In genomic region chr17:46931596-46931995, GRCh38 we compare ENCODE assay signal across 21 cellular contexts. TPM values are rescaled to one million over a fixed set of nuclear protein-coding genes. Genes with fewer than 3 reads are reported as not detected.
DNase-seq lines count a peak whose midpoint lies in the region; ATAC-seq and TF ChIP-seq lines count a peak whose summit lies in the region.
"Had no signal": no experiment of that assay in that cellular context is flagged by ENCODE, and none has a peak within 500 bp of the region (broad histone marks: within the 10 kb centered on the region; RNA-seq: fewer than 3 reads in every experiment).

No MANE protein-coding gene starts in this region.

- POLR2A ChIA-PET in activated CD4-positive, alpha-beta memory T cell treated with anti-CD3 and anti-CD28 coated beads for 36 hours (lab: Charles Lee), result no interaction called here

- H3K27ac Mint-ChIP-seq in glutamatergic neuron (ENCODE audit: unreplicated experiment), result no peak overlapping the region
- H3K27ac Mint-ChIP-seq in mesothelial cell of epicardium, result peak overlapping the region; percentile 67
- H3K27ac Mint-ChIP-seq in endodermal cell, result no peak overlapping the region
- H3K27ac Mint-ChIP-seq in activated CD4-positive, alpha-beta memory T cell treated with anti-CD3 and anti-CD28 coated beads for 36 hours, result no peak overlapping the region

- DNase-seq in CMK (ENCODE audit: low read depth), result peak; percentile 37
- peak; percentile 64 for DNase-seq in M059J (ENCODE audit: low read depth)
- no peak for DNase-seq in glutamatergic neuron
- no peak for DNase-seq in mesothelial cell of epicardium (ENCODE audit: low spot score in 2 of 2, unreplicated experiment in 2 of 2)
- no peak for DNase-seq in endodermal cell
- DNase-seq in gastrocnemius medialis, result no peak
- DNase-seq in activated CD4-positive, alpha-beta memory T cell treated with anti-CD3 and anti-CD28 coated beads for 36 hours, result no peak
- DNase-seq in NCI-H146 treated with DMSO at 0.1 percent for 48 hours (lab: John Stamatoyannopoulos, UW; ENCODE audit: unreplicated experiment), result no peak
- DNase-seq: ACHN; BE2C; C1 segment of cervical spinal cord; CD4-positive, alpha-beta memory T cell; DMS 273 treated with DMSO at 0.1 percent for 48 hours; DMS53; DND-41; EL; GM23248 had no signal

- no peak overlapping the region for H3K9ac ChIP-seq in endodermal cell (ENCODE audit: extremely low read depth, low read length, poor library complexity, severe bottlenecking)
- H3K9ac ChIP-seq: GM23248 had no signal

- H3K27ac ChIP-seq in endodermal cell (ENCODE audit: low read depth, low read length) (no peak overlapping the region), gastrocnemius medialis (no peak overlapping the region)
- H3K27ac ChIP-seq: GM23248, HL-60 had no signal

- H3K4me1 ChIP-seq in endodermal cell (ENCODE audit: control insufficient read depth, insufficient read depth, low read length), result peaks cover 8% of the 10 kb centered on the region
- peaks cover 3 to 16% of the 10 kb centered on the region in 2 donors for H3K4me1 ChIP-seq in gastrocnemius medialis

- H3K4me1 Mint-ChIP-seq in glutamatergic neuron (ENCODE audit: low read depth, unreplicated experiment) (peaks cover 29% of the 10 kb centered on the region), mesothelial cell of epicardium (peaks cover 48% of the 10 kb centered on the region), endodermal cell (peaks cover 7% of the 10 kb centered on the region)
- H3K4me1 Mint-ChIP-seq in activated CD4-positive, alpha-beta memory T cell treated with anti-CD3 and anti-CD28 coated beads for 36 hours (ENCODE audit: low read depth), result peaks cover 27% of the 10 kb centered on the region

- CTCF ChIA-PET in activated CD4-positive, alpha-beta memory T cell treated with anti-CD3 and anti-CD28 coated beads for 36 hours (lab: Charles Lee), result no interaction called here

- intact Hi-C loops in gastrocnemius medialis (cut with DNase I; ENCODE audit: low total_unique reads), result no loop called here
- intact Hi-C loops in activated CD4-positive, alpha-beta memory T cell treated with anti-CD3 and anti-CD28 coated beads for 36 hours (cut with micrococcal nuclease), result no loop called here

- no peak for TF ChIP-seq CTCF in glutamatergic neuron (IDR thresholded peaks at IDR 0.05; ENCODE audit: partially characterized antibody, unreplicated experiment)
- no peak for TF ChIP-seq CTCF in mesothelial cell of epicardium (IDR thresholded peaks at IDR 0.05; ENCODE audit: unreplicated experiment)
- TF ChIP-seq CTCF in endodermal cell (conservative IDR thresholded peaks at IDR 0.05), result no peak
- TF ChIP-seq CTCF in gastrocnemius medialis (IDR thresholded peaks at IDR 0.05 in 4 of 5, conservative IDR thresholded peaks at IDR 0.05 in 1 of 5), result no peak

- no peak for TF ChIP-seq POLR2A in gastrocnemius medialis (IDR thresholded peaks at IDR 0.05)

- H3K4me3 Mint-ChIP-seq in glutamatergic neuron (ENCODE audit: unreplicated experiment) (peak overlapping the region; percentile 55), mesothelial cell of epicardium (no peak overlapping the region), endodermal cell (no peak overlapping the region)
- H3K4me3 Mint-ChIP-seq in activated CD4-positive, alpha-beta memory T cell treated with anti-CD3 and anti-CD28 coated beads for 36 hours, result no peak overlapping the region
- H3K4me3 Mint-ChIP-seq: CD4-positive, alpha-beta memory T cell had no signal

- in situ Hi-C loops in gastrocnemius medialis (cut with MboI; ENCODE audit: low sequenced_read_pairs in 4 of 4), result loop anchor here in 1 of 4 donors (25.0 kb wide), 1 partner anchor 206 kb away; no protein-coding TSS in a partner anchor

- H3K4me3 ChIP-seq in endodermal cell (ENCODE audit: low read length), result no peak overlapping the region
- H3K4me3 ChIP-seq in gastrocnemius medialis, result no peak overlapping the region
- H3K4me3 ChIP-seq: GM12878, GM23248, HAP-1 had no signal

- no peak for ATAC-seq in gastrocnemius medialis
- ATAC-seq: GM12878 had no signal

- H3K27me3 Mint-ChIP-seq in glutamatergic neuron (ENCODE audit: unreplicated experiment), result peaks cover 3% of the 10 kb centered on the region
- H3K27me3 Mint-ChIP-seq in mesothelial cell of epicardium (ENCODE audit: low read depth), result no peaks in the 10 kb centered on the region
- no peaks in the 10 kb centered on the region for H3K27me3 Mint-ChIP-seq in endodermal cell (ENCODE audit: insufficient read depth)
- H3K27me3 Mint-ChIP-seq in activated CD4-positive, alpha-beta memory T cell treated with anti-CD3 and anti-CD28 coated beads for 36 hours, result no peaks in the 10 kb centered on the region
- H3K27me3 Mint-ChIP-seq: CD4-positive, alpha-beta memory T cell had no signal

- H3K9me3 ChIP-seq in endodermal cell (ENCODE audit: control insufficient read depth, low read length), result no peaks in the 10 kb centered on the region
- H3K9me3 ChIP-seq in gastrocnemius medialis, result no peaks in the 10 kb centered on the region
- H3K9me3 ChIP-seq: BE2C, HAP-1 had no signal

- H3K9me3 Mint-ChIP-seq in glutamatergic neuron (ENCODE audit: unreplicated experiment), result no peaks in the 10 kb centered on the region
- no peaks in the 10 kb centered on the region for H3K9me3 Mint-ChIP-seq in mesothelial cell of epicardium
- no peaks in the 10 kb centered on the region for H3K9me3 Mint-ChIP-seq in endodermal cell
- H3K9me3 Mint-ChIP-seq in activated CD4-positive, alpha-beta memory T cell treated with anti-CD3 and anti-CD28 coated beads for 36 hours, result no peaks in the 10 kb centered on the region
- H3K9me3 Mint-ChIP-seq: CD4-positive, alpha-beta memory T cell had no signal

- WGBS in endodermal cell (ENCODE audit: insufficient coverage in 1 of 2, insufficient read length in 1 of 2), 2 experiments, result 83 to 87% methylated on average over 3 to 4 of the region's 4 CpGs

- H3K36me3 ChIP-seq in endodermal cell (ENCODE audit: control insufficient read depth, insufficient read depth, low read length), result peaks cover 67% of the 10 kb centered on the region
- H3K36me3 ChIP-seq in gastrocnemius medialis, result peaks cover 4 to 66% of the 10 kb centered on the region in 2 donors

- H3K27me3 ChIP-seq in endodermal cell (ENCODE audit: control insufficient read depth, insufficient read depth, low read length, poor library complexity, severe bottlenecking), result no peaks in the 10 kb centered on the region
- H3K27me3 ChIP-seq in gastrocnemius medialis, result no peaks in the 10 kb centered on the region
- H3K27me3 ChIP-seq: BE2C had no signal

- no peaks in the 10 kb centered on the region for H3K36me3 Mint-ChIP-seq in glutamatergic neuron (ENCODE audit: unreplicated experiment)
- peaks cover 38% of the 10 kb centered on the region for H3K36me3 Mint-ChIP-seq in mesothelial cell of epicardium
- H3K36me3 Mint-ChIP-seq in endodermal cell (ENCODE audit: low read depth), result peaks cover 63% of the 10 kb centered on the region
- peaks cover 37% of the 10 kb centered on the region for H3K36me3 Mint-ChIP-seq in activated CD4-positive, alpha-beta memory T cell treated with anti-CD3 and anti-CD28 coated beads for 36 hours

RNA-seq across cellular contexts. Expression of gene GOSR2, which starts 8.6 kb away (rescaled TPM):
- 41.9 and 56.5 TPM in 2 replicates for total RNA-seq in M059J (2014; rRNA removed; shearing (Covaris generic))
- total RNA-seq in glutamatergic neuron (ENCODE audit: unreplicated experiment) (62.4 TPM), mesothelial cell of epicardium (87.3 to 90.9 TPM (median 88.4 TPM) in 3 replicates), endodermal cell (10 to 100 TPM; 51.9 to 65.5 TPM), gastrocnemius medialis (10 to 100 TPM; 25.3 to 32.9 (median 31.6) TPM)
- polyA plus RNA-seq in endodermal cell (2013, experiment 1 of 2), result 39.7 TPM
- 33.5 TPM for polyA plus RNA-seq in endodermal cell (2013, experiment 2 of 2)
- total RNA-seq in activated CD4-positive, alpha-beta memory T cell treated with anti-CD3 and anti-CD28 coated beads for 36 hours, result 10 to 100 TPM; 40.1 to 40.8 TPM

RNA-seq across cellular contexts. Expression of gene RPRML, which starts 47.5 kb away (rescaled TPM):
- not detected in 2 replicates for total RNA-seq in M059J (2014; rRNA removed; shearing (Covaris generic))
- total RNA-seq in glutamatergic neuron (ENCODE audit: unreplicated experiment) (4.5 TPM), mesothelial cell of epicardium (not detected in 3 replicates), endodermal cell (under 1 TPM in 1 of 2 donors, not detected in 1; 0.31 TPM), gastrocnemius medialis (under 1 TPM in 1 of 4 donors, not detected in 3; 0.49 TPM)
- polyA plus RNA-seq in endodermal cell (2013, experiment 1 of 2), result 6.1 TPM
- 4.6 TPM for polyA plus RNA-seq in endodermal cell (2013, experiment 2 of 2)
- total RNA-seq in activated CD4-positive, alpha-beta memory T cell treated with anti-CD3 and anti-CD28 coated beads for 36 hours, result not detected
- total RNA-seq: CD4-positive, alpha-beta memory T cell; GM12878; GM23248; HT1080 had no signal
- polyA plus RNA-seq: CD4-positive, alpha-beta memory T cell; GM12878; GM23248 had no signal

Comparison
In these comparisons a context has a peak if more than half of its experiments do, and no peak if none do; other contexts are left out.
1. DNase-seq: peak in CMK (single experiment) and M059J (single experiment); none in glutamatergic neuron (single experiment), mesothelial cell of epicardium (0 of 2), endodermal cell (single experiment), gastrocnemius medialis (0 of 2), activated CD4-positive, alpha-beta memory T cell treated with anti-CD3 and anti-CD28 coated beads for 36 hours (single experiment) and NCI-H146 treated with DMSO at 0.1 percent for 48 hours (single experiment).